ENCODE assay signal across 25 cellular contexts in genomic region chr12:67085699-67086098, GRCh38.
"Had no signal": no experiment of that assay in that cellular context is flagged by ENCODE, and none has a peak within 500 bp of the region (broad histone marks: within the 10 kb centered on the region; RNA-seq: fewer than 3 reads in every experiment).

No MANE protein-coding gene starts in this region.

- H3K27me3 ChIP-seq: esophagus muscularis mucosa, foreskin keratinocyte, tibial artery, upper lobe of right lung had no signal

- H3K9me3 ChIP-seq: esophagus muscularis mucosa, heart right ventricle, left ventricle myocardium inferior, mucosa of descending colon, tibial artery, upper lobe of right lung had no signal

- H3K4me3 ChIP-seq: esophagus muscularis mucosa, heart right ventricle, left ventricle myocardium inferior, lung, mucosa of descending colon, skin epidermis, tibial artery, upper lobe of right lung had no signal

- DNase-seq: activated CD4-positive, alpha-beta memory T cell treated with anti-CD3 and anti-CD28 coated beads for 36 hours; activated CD4-positive, alpha-beta T cell treated with anti-CD3 and anti-CD28 coated beads, Interleukin-2, amount 10 ng/mL, durations not matched to agents 24 days and 14 days; activated CD4-positive, CD25-positive, alpha-beta regulatory T cell treated with anti-CD3 and anti-CD28 coated beads, Interleukin-2, amount 50 U/mL, for 72 hours; activated gamma-delta T cell treated with Interleukin-2 at 50 U/mL for 16 hours; activated naive CD8-positive, alpha-beta T cell treated with anti-CD3 and anti-CD28 coated beads, Interleukin-2, amount 50 U/mL, for 24 hours; activated T-cell treated with anti-CD3 and anti-CD28 coated beads, Interleukin-2, amount 50 U/mL, for 4 hours; amygdala; central memory CD4-positive, alpha-beta T cell; foreskin keratinocyte; heart right ventricle; left ventricle myocardium inferior; mucosa of descending colon; retina; stimulated activated CD4-positive, alpha-beta T cell treated with anti-CD3 and anti-CD28 coated beads, Interleukin-12 subunit alpha, Interleukin-12 subunit beta, amount 100 ng/mL, for 4 hours; stimulated activated CD4-positive, alpha-beta T cell treated with anti-CD3 and anti-CD28 coated beads, Interleukin-4, amount 100 ng/mL, for 1 hour; stimulated activated naive CD8-positive, alpha-beta T cell treated with anti-CD3 and anti-CD28 coated beads, Interleukin-15, amount 100 ng/mL, for 72 hours; T-helper 9 cell; tibial artery; upper lobe of right lung had no signal

- H3K36me3 ChIP-seq: esophagus muscularis mucosa, heart right ventricle, left ventricle myocardium inferior, tibial artery, upper lobe of right lung had no signal

- ATAC-seq: activated naive CD8-positive, alpha-beta T cell treated with anti-CD3 and anti-CD28 coated beads, Interleukin-2, amount 50 U/mL, for 24 hours; activated T-cell treated with anti-CD3 and anti-CD28 coated beads, Interleukin-2, amount 50 U/mL, for 4 hours; activated T-helper 17 cell treated with anti-CD3 and anti-CD28 coated beads, Interleukin-2, amount 50 U/mL, for 72 hours; foreskin keratinocyte; heart right ventricle; mucosa of descending colon; natural killer cell treated with Interleukin-12 subunit alpha and Interleukin-12 subunit beta and Interleukin-15 and Interleukin-18, amount 100 ng/mL, for 72 hours; sciatic nerve; stimulated activated naive CD8-positive, alpha-beta T cell treated with anti-CD3 and anti-CD28 coated beads, Interleukin-15, amount 100 ng/mL, for 72 hours; upper lobe of right lung had no signal

- H3K4me1 ChIP-seq: esophagus muscularis mucosa, heart right ventricle, left ventricle myocardium inferior, tibial artery, upper lobe of right lung had no signal

- H3K27ac ChIP-seq: esophagus muscularis mucosa, foreskin keratinocyte, heart right ventricle, left ventricle myocardium inferior, skin epidermis, tibial artery, upper lobe of right lung had no signal
